1 cellular context compared by ENCODE assay signal in genomic region chr22:32352681-32353080, GRCh38.
TF ChIP-seq lines count a peak whose summit lies in the region.

No MANE protein-coding gene starts in this region.

TF ChIP-seq in GM23338, 12 proteins besides CTCF, POLR2A, EP300 and RAD21 (continued from another document):
- TF ChIP-seq ZNF462 (CRISPR knock-in tag; IDR thresholded peaks at IDR 0.05) = no peak
- no peak for TF ChIP-seq CREB1 (CRISPR knock-in tag; IDR thresholded peaks at IDR 0.05; ENCODE audit: low read depth)
- TF ChIP-seq JUNB (IDR thresholded peaks at IDR 0.05; ENCODE audit: unreplicated experiment) = no peak
- no peak for TF ChIP-seq POLR2AphosphoS5 (IDR thresholded peaks at IDR 0.05; ENCODE audit: low read depth)
- no peak for TF ChIP-seq STAT1 (IDR thresholded peaks at IDR 0.05; ENCODE audit: unreplicated experiment)
- TF ChIP-seq ZNF114 (CRISPR knock-in tag; IDR thresholded peaks at IDR 0.05) = no peak
- TF ChIP-seq EZH2 (IDR thresholded peaks at IDR 0.05; ENCODE audit: low read depth, unreplicated experiment) = no peak
- TF ChIP-seq EZH2phosphoT487 (IDR thresholded peaks at IDR 0.05; ENCODE audit: unreplicated experiment) = no peak
- no peak for TF ChIP-seq REST (IDR thresholded peaks at IDR 0.05; ENCODE audit: unreplicated experiment)
- TF ChIP-seq ETS1 (IDR thresholded peaks at IDR 0.05) = no peak
